In genomic region chr12:7755673-7756072, GRCh38 we compare ENCODE assay signal across 15 cellular contexts. TPM values are rescaled to one million over a fixed set of nuclear protein-coding genes. Genes with fewer than 3 reads are reported as not detected.
DNase-seq lines count a peak whose midpoint lies in the region; TF ChIP-seq lines count a peak whose summit lies in the region.
"Not testable (repeated sequence)": the region's sequence is repeated elsewhere in the genome, so short reads cannot be mapped to it uniquely, and the experiment has no call there.
"Had no signal": no experiment of that assay in that cellular context is flagged by ENCODE, and none has a peak within 500 bp of the region (broad histone marks: within the 10 kb centered on the region; RNA-seq: fewer than 3 reads in every experiment).

No MANE protein-coding gene starts in this region.

- not testable (repeated sequence) for H3K27me3 Mint-ChIP-seq in T-helper 2 cell treated with Interferon-gamma antibody and Interleukin-4, amounts not matched to agents 5 μg/mL and 100 μg/mL, for 36 hours (ENCODE audit: low read depth); activated CD4-positive, alpha-beta memory T cell treated with anti-CD3 and anti-CD28 coated beads, Interleukin-2, amount 10 ng/mL, durations not matched to agents 7 days and 5 days; activated naive CD4-positive, alpha-beta T cell treated with anti-CD3 and anti-CD28 coated beads, Interleukin-2, amount 50 U/mL, for 24 hours; immature natural killer cell (ENCODE audit: low read depth in 3 of 3)

- not testable (repeated sequence) for H3K36me3 Mint-ChIP-seq in T-helper 2 cell treated with Interferon-gamma antibody and Interleukin-4, amounts not matched to agents 5 μg/mL and 100 μg/mL, for 36 hours (ENCODE audit: low read depth); activated CD4-positive, alpha-beta memory T cell treated with anti-CD3 and anti-CD28 coated beads, Interleukin-2, amount 10 ng/mL, durations not matched to agents 7 days and 5 days (ENCODE audit: low read depth); activated naive CD4-positive, alpha-beta T cell treated with anti-CD3 and anti-CD28 coated beads, Interleukin-2, amount 50 U/mL, for 24 hours; immature natural killer cell

- H3K9me3 Mint-ChIP-seq in T-helper 2 cell treated with Interferon-gamma antibody and Interleukin-4, amounts not matched to agents 5 μg/mL and 100 μg/mL, for 36 hours; activated CD4-positive, alpha-beta memory T cell treated with anti-CD3 and anti-CD28 coated beads, Interleukin-2, amount 10 ng/mL, durations not matched to agents 7 days and 5 days; activated naive CD4-positive, alpha-beta T cell treated with anti-CD3 and anti-CD28 coated beads, Interleukin-2, amount 50 U/mL, for 24 hours; immature natural killer cell: not testable (repeated sequence)

- H3K4me3 Mint-ChIP-seq in T-helper 2 cell treated with Interferon-gamma antibody and Interleukin-4, amounts not matched to agents 5 μg/mL and 100 μg/mL, for 36 hours: peak overlapping the region; percentile 5
- H3K4me3 Mint-ChIP-seq in activated CD4-positive, alpha-beta memory T cell treated with anti-CD3 and anti-CD28 coated beads, Interleukin-2, amount 10 ng/mL, durations not matched to agents 7 days and 5 days: peak overlapping the region; percentile 22
- peak overlapping the region; percentile 19 for H3K4me3 Mint-ChIP-seq in activated naive CD4-positive, alpha-beta T cell treated with anti-CD3 and anti-CD28 coated beads, Interleukin-2, amount 50 U/mL, for 24 hours
- H3K4me3 Mint-ChIP-seq in immature natural killer cell: peak overlapping the region; percentile 70 to 87 (median 78)

- CTCF ChIA-PET in activated CD4-positive, alpha-beta memory T cell treated with anti-CD3 and anti-CD28 coated beads, Interleukin-2, amount 10 ng/mL, durations not matched to agents 7 days and 5 days (lab: Charles Lee): not testable (repeated sequence)

- H3K4me1 Mint-ChIP-seq in T-helper 2 cell treated with Interferon-gamma antibody and Interleukin-4, amounts not matched to agents 5 μg/mL and 100 μg/mL, for 36 hours (ENCODE audit: low read depth); activated CD4-positive, alpha-beta memory T cell treated with anti-CD3 and anti-CD28 coated beads, Interleukin-2, amount 10 ng/mL, durations not matched to agents 7 days and 5 days; activated naive CD4-positive, alpha-beta T cell treated with anti-CD3 and anti-CD28 coated beads, Interleukin-2, amount 50 U/mL, for 24 hours: not testable (repeated sequence)
- peaks cover 41 to 43% of the 10 kb centered on the region in 2 donors for H3K4me1 Mint-ChIP-seq in immature natural killer cell

- TF ChIP-seq CTCF in GM12865 (IDR thresholded peaks at IDR 0.05; ENCODE audit: insufficient read depth, low read depth, low read length, missing control alignments): not testable (repeated sequence)

- POLR2A ChIA-PET in activated CD4-positive, alpha-beta memory T cell treated with anti-CD3 and anti-CD28 coated beads, Interleukin-2, amount 10 ng/mL, durations not matched to agents 7 days and 5 days (lab: Charles Lee): not testable (repeated sequence)

- H3K4me3 ChIP-seq in GM12865 (ENCODE audit: low read depth, low read length): not testable (repeated sequence)

- DNase-seq in GM12865 (ENCODE audit: low read depth) (peak; percentile 33), immature natural killer cell (peak; percentile 56 to 58 (median 57))
- DNase-seq in T-helper 2 cell treated with Interferon-gamma antibody and Interleukin-4, amounts not matched to agents 5 μg/mL and 100 μg/mL, for 36 hours (ENCODE audit: low spot score): not testable (repeated sequence)
- peak; percentile 39 for DNase-seq in activated CD4-positive, alpha-beta memory T cell treated with anti-CD3 and anti-CD28 coated beads, Interleukin-2, amount 10 ng/mL, durations not matched to agents 7 days and 5 days

- not testable (repeated sequence) for H3K27ac Mint-ChIP-seq in T-helper 2 cell treated with Interferon-gamma antibody and Interleukin-4, amounts not matched to agents 5 μg/mL and 100 μg/mL, for 36 hours; activated CD4-positive, alpha-beta memory T cell treated with anti-CD3 and anti-CD28 coated beads, Interleukin-2, amount 10 ng/mL, durations not matched to agents 7 days and 5 days; activated naive CD4-positive, alpha-beta T cell treated with anti-CD3 and anti-CD28 coated beads, Interleukin-2, amount 50 U/mL, for 24 hours
- peak overlapping the region; percentile 75 to 90 (median 82) for H3K27ac Mint-ChIP-seq in immature natural killer cell

RNA-seq across cellular contexts. Expression of gene CLEC4C, which starts 8.5 kb away (rescaled TPM):
- not detected for total RNA-seq in activated CD4-positive, alpha-beta memory T cell treated with anti-CD3 and anti-CD28 coated beads, Interleukin-2, amount 10 ng/mL, durations not matched to agents 7 days and 5 days
- polyA plus RNA-seq in immature natural killer cell: 1 to 10 TPM in 1 of 3 donors, under 1 TPM in 2; 0.36 to 2.7 (median 0.72) TPM
- total RNA-seq: A673, Calu3, G401, GM23338, K562, LHCN-M2, Right ventricle myocardium inferior, SJSA1 had no signal
- polyA plus RNA-seq: BJ, GM23338, K562 had no signal

RNA-seq across cellular contexts. Expression of gene NANOGNB, which starts 9.3 kb away (rescaled TPM):
- not detected for total RNA-seq in activated CD4-positive, alpha-beta memory T cell treated with anti-CD3 and anti-CD28 coated beads, Interleukin-2, amount 10 ng/mL, durations not matched to agents 7 days and 5 days
- not detected for polyA plus RNA-seq in immature natural killer cell
- total RNA-seq: A673; Calu3; CD4-positive, alpha-beta T cell; G401; GM23338; K562; LHCN-M2; Right ventricle myocardium inferior; SJSA1 had no signal
- polyA plus RNA-seq: BJ, GM23338, K562 had no signal

RNA-seq across cellular contexts. Expression of gene NANOG, which starts 33.5 kb away (rescaled TPM):
- not detected for total RNA-seq in activated CD4-positive, alpha-beta memory T cell treated with anti-CD3 and anti-CD28 coated beads, Interleukin-2, amount 10 ng/mL, durations not matched to agents 7 days and 5 days
- polyA plus RNA-seq in immature natural killer cell: not detected
- total RNA-seq: A673; Calu3; CD4-positive, alpha-beta T cell; G401; LHCN-M2; Right ventricle myocardium inferior; SJSA1 had no signal
- polyA plus RNA-seq: BJ, K562 had no signal

RNA-seq across cellular contexts. Expression of gene DPPA3, which starts 44.4 kb away (rescaled TPM):
- not detected for total RNA-seq in activated CD4-positive, alpha-beta memory T cell treated with anti-CD3 and anti-CD28 coated beads, Interleukin-2, amount 10 ng/mL, durations not matched to agents 7 days and 5 days
- polyA plus RNA-seq in immature natural killer cell: not detected
- total RNA-seq: A673; Calu3; CD4-positive, alpha-beta T cell; G401; K562; LHCN-M2; Right ventricle myocardium inferior; SJSA1 had no signal
- polyA plus RNA-seq: BJ, K562 had no signal

Comparison
In these comparisons a context has a peak if more than half of its experiments do, and no peak if none do; other contexts are left out.
1. H3K4me3 Mint-ChIP-seq: peak in every context shown above with its lines; median percentile 78 in immature natural killer cell; 22 in activated CD4-positive, alpha-beta memory T cell treated with anti-CD3 and anti-CD28 coated beads, Interleukin-2, amount 10 ng/mL, durations not matched to agents 7 days and 5 days; 19 in activated naive CD4-positive, alpha-beta T cell treated with anti-CD3 and anti-CD28 coated beads, Interleukin-2, amount 50 U/mL, for 24 hours; 5 in T-helper 2 cell treated with Interferon-gamma antibody and Interleukin-4, amounts not matched to agents 5 μg/mL and 100 μg/mL, for 36 hours.